In genomic region chr22:20125201-20126174, GRCh38 we compare ENCODE assay signal across 32 cellular contexts. TPM values are rescaled to one million over a fixed set of nuclear protein-coding genes. Genes with fewer than 3 reads are reported as not detected.
A peak's percentile ranks its signal among the peaks of the same experiment; 100 is the strongest.
DNase-seq lines count a peak whose midpoint lies in the region; ATAC-seq and TF ChIP-seq lines count a peak whose summit lies in the region.
"Had no signal": no experiment of that assay in that cellular context is flagged by ENCODE, and none has a peak within 500 bp of the region (broad histone marks: within the 10 kb centered on the region; RNA-seq: fewer than 3 reads in every experiment).

No MANE protein-coding gene starts in this region.

- no peaks in the 10 kb centered on the region for H3K27me3 Mint-ChIP-seq in stimulated activated naive CD8-positive, alpha-beta T cell treated with anti-CD3 and anti-CD28 coated beads, Interleukin-15, Interleukin-2, amounts not matched to agents 100 ng/mL and 50 ng/mL, for 24 hours
- H3K27me3 Mint-ChIP-seq in stimulated activated naive CD8-positive, alpha-beta T cell treated with anti-CD3 and anti-CD28 coated beads, Interleukin-15, amount 100 ng/mL, for 72 hours = no peaks in the 10 kb centered on the region
- no peaks in the 10 kb centered on the region for H3K27me3 Mint-ChIP-seq in endodermal cell (ENCODE audit: insufficient read depth)
- H3K27me3 Mint-ChIP-seq: activated CD4-positive, alpha-beta memory T cell treated with anti-CD3 and anti-CD28 coated beads for 36 hours; activated naive CD4-positive, alpha-beta T cell treated with anti-CD3 and anti-CD28 coated beads, Interleukin-2, amount 10 ng/mL, durations not matched to agents 7 days and 5 days; activated T-helper 17 cell treated with anti-CD3 and anti-CD28 coated beads, Interleukin-2, amount 50 U/mL, for 72 hours; CD4-positive, alpha-beta memory T cell; memory B cell had no signal

- H3K4me3 Mint-ChIP-seq in stimulated activated naive CD8-positive, alpha-beta T cell treated with anti-CD3 and anti-CD28 coated beads, Interleukin-15, Interleukin-2, amounts not matched to agents 100 ng/mL and 50 ng/mL, for 24 hours = no peak overlapping the region
- no peak overlapping the region for H3K4me3 Mint-ChIP-seq in stimulated activated naive CD8-positive, alpha-beta T cell treated with anti-CD3 and anti-CD28 coated beads, Interleukin-15, amount 100 ng/mL, for 72 hours
- no peak overlapping the region for H3K4me3 Mint-ChIP-seq in endodermal cell
- H3K4me3 Mint-ChIP-seq: activated CD4-positive, alpha-beta memory T cell treated with anti-CD3 and anti-CD28 coated beads for 36 hours; activated naive CD4-positive, alpha-beta T cell treated with anti-CD3 and anti-CD28 coated beads, Interleukin-2, amount 10 ng/mL, durations not matched to agents 7 days and 5 days; activated T-helper 17 cell treated with anti-CD3 and anti-CD28 coated beads, Interleukin-2, amount 50 U/mL, for 72 hours; CD4-positive, alpha-beta memory T cell; memory B cell had no signal

- WGBS in endodermal cell (ENCODE audit: insufficient coverage in 1 of 2, insufficient read length in 1 of 2), 2 experiments = 95 to 98% methylated on average over 23 to 32 of the region's 32 CpGs
- 70 to 78% (median 72%) methylated on average over 32 of the region's 32 CpGs for WGBS in psoas muscle, 3 donors

- no peak for ATAC-seq in stimulated activated naive CD8-positive, alpha-beta T cell treated with anti-CD3 and anti-CD28 coated beads, Interleukin-15, amount 100 ng/mL, for 72 hours
- peak in 3 of 4 donors; percentile 21 to 35 (median 35) for ATAC-seq in psoas muscle
- ATAC-seq in HG03342 (IDR thresholded peaks at IDR 0.05; ENCODE audit: unreplicated experiment) = no peak
- no peak for ATAC-seq in GM21515 (IDR thresholded peaks at IDR 0.05; ENCODE audit: unreplicated experiment)
- ATAC-seq: A549; activated T-helper 17 cell treated with anti-CD3 and anti-CD28 coated beads, Interleukin-2, amount 50 U/mL, for 72 hours; left colon; PC-3; right cardiac atrium; SK-N-SH treated with all-trans-retinoic acid at 6 μM for 48 hours; upper lobe of right lung had no signal

- no peak overlapping the region for H3K4me3 ChIP-seq in endodermal cell (ENCODE audit: low read length)
- no peak overlapping the region for H3K4me3 ChIP-seq in psoas muscle
- H3K4me3 ChIP-seq: A549, breast epithelium, upper lobe of right lung had no signal

- H3K9ac ChIP-seq in endodermal cell (ENCODE audit: extremely low read depth, low read length, poor library complexity, severe bottlenecking) = no peak overlapping the region
- H3K9ac ChIP-seq: parathyroid adenoma had no signal

- peaks cover 43% of the 10 kb centered on the region for H3K36me3 Mint-ChIP-seq in stimulated activated naive CD8-positive, alpha-beta T cell treated with anti-CD3 and anti-CD28 coated beads, Interleukin-15, Interleukin-2, amounts not matched to agents 100 ng/mL and 50 ng/mL, for 24 hours (ENCODE audit: low read depth)
- peaks cover 50% of the 10 kb centered on the region for H3K36me3 Mint-ChIP-seq in endodermal cell (ENCODE audit: low read depth)

- TF ChIP-seq CTCF in endodermal cell (conservative IDR thresholded peaks at IDR 0.05) (no peak), psoas muscle (IDR thresholded peaks at IDR 0.05) (no peak)

- H3K27me3 ChIP-seq in endodermal cell (ENCODE audit: control insufficient read depth, insufficient read depth, low read length, poor library complexity, severe bottlenecking) = no peaks in the 10 kb centered on the region
- no peaks in the 10 kb centered on the region for H3K27me3 ChIP-seq in psoas muscle (ENCODE audit: insufficient read depth in 3 of 3, low read length in 2 of 3)
- H3K27me3 ChIP-seq: breast epithelium, upper lobe of right lung had no signal

- no peaks in the 10 kb centered on the region for H3K9me3 Mint-ChIP-seq in stimulated activated naive CD8-positive, alpha-beta T cell treated with anti-CD3 and anti-CD28 coated beads, Interleukin-15, Interleukin-2, amounts not matched to agents 100 ng/mL and 50 ng/mL, for 24 hours
- H3K9me3 Mint-ChIP-seq in stimulated activated naive CD8-positive, alpha-beta T cell treated with anti-CD3 and anti-CD28 coated beads, Interleukin-15, amount 100 ng/mL, for 72 hours = no peaks in the 10 kb centered on the region
- no peaks in the 10 kb centered on the region for H3K9me3 Mint-ChIP-seq in endodermal cell
- H3K9me3 Mint-ChIP-seq: activated CD4-positive, alpha-beta memory T cell treated with anti-CD3 and anti-CD28 coated beads for 36 hours; activated naive CD4-positive, alpha-beta T cell treated with anti-CD3 and anti-CD28 coated beads, Interleukin-2, amount 10 ng/mL, durations not matched to agents 7 days and 5 days; activated T-helper 17 cell treated with anti-CD3 and anti-CD28 coated beads, Interleukin-2, amount 50 U/mL, for 72 hours; memory B cell had no signal

- H3K36me3 ChIP-seq in endodermal cell (ENCODE audit: control insufficient read depth, insufficient read depth, low read length) (peaks cover 73% of the 10 kb centered on the region), psoas muscle (ENCODE audit: insufficient read depth in 1 of 2, low read depth in 1 of 2) (peaks cover 0 to 59% of the 10 kb centered on the region in 2 donors)
- H3K36me3 ChIP-seq: breast epithelium had no signal

- no peaks in the 10 kb centered on the region for H3K4me1 ChIP-seq in endodermal cell (ENCODE audit: control insufficient read depth, insufficient read depth, low read length)
- H3K4me1 ChIP-seq in psoas muscle = peaks cover under 1% of the 10 kb centered on the region
- H3K4me1 ChIP-seq: A549, breast epithelium, parathyroid adenoma, upper lobe of right lung had no signal

- DNase-seq in stimulated activated naive CD8-positive, alpha-beta T cell treated with anti-CD3 and anti-CD28 coated beads, Interleukin-15, amount 100 ng/mL, for 72 hours = no peak
- no peak for DNase-seq in endodermal cell
- no peak for DNase-seq in psoas muscle
- DNase-seq in posterior vena cava (ENCODE audit: low spot score) = no peak
- no peak for DNase-seq in stimulated activated naive CD4-positive, alpha-beta T cell (lab: John Stamatoyannopoulos, UW)
- DNase-seq: activated CD4-positive, alpha-beta memory T cell treated with anti-CD3 and anti-CD28 coated beads for 36 hours; activated CD4-positive, alpha-beta T cell treated with anti-CD3 and anti-CD28 coated beads for 1 hour; activated CD8-positive, alpha-beta memory T cell treated with anti-CD3 and anti-CD28 coated beads, Interleukin-2, amount 50 U/mL, for 48 hours; activated naive CD4-positive, alpha-beta T cell treated with anti-CD3 and anti-CD28 coated beads, Interleukin-2, amount 10 ng/mL, durations not matched to agents 7 days and 5 days; AML-193; CD4-positive, alpha-beta memory T cell; hypothalamus; left colon; NCI-H1436; NCI-H2081 treated with DMSO at 0.1 percent for 48 hours; NCI-H2227 treated with DMSO at 0.1 percent for 48 hours; NCI-H526 treated with DMSO at 0.1 percent for 48 hours; NK-92 treated with Interleukin-12 subunit alpha and Interleukin-12 subunit beta, amount 100 ng/mL, for 24 hours; PC-3; right cardiac atrium; T-helper 2 cell; upper lobe of right lung had no signal

- H3K27ac Mint-ChIP-seq in stimulated activated naive CD8-positive, alpha-beta T cell treated with anti-CD3 and anti-CD28 coated beads, Interleukin-15, Interleukin-2, amounts not matched to agents 100 ng/mL and 50 ng/mL, for 24 hours = peak overlapping the region; percentile 17
- peak overlapping the region in 1 of 2 donors; percentile 76 for H3K27ac Mint-ChIP-seq in stimulated activated naive CD8-positive, alpha-beta T cell treated with anti-CD3 and anti-CD28 coated beads, Interleukin-15, amount 100 ng/mL, for 72 hours
- H3K27ac Mint-ChIP-seq in endodermal cell = peak overlapping the region; percentile 20
- H3K27ac Mint-ChIP-seq: activated CD4-positive, alpha-beta memory T cell treated with anti-CD3 and anti-CD28 coated beads for 36 hours; activated naive CD4-positive, alpha-beta T cell treated with anti-CD3 and anti-CD28 coated beads, Interleukin-2, amount 10 ng/mL, durations not matched to agents 7 days and 5 days; activated T-helper 17 cell treated with anti-CD3 and anti-CD28 coated beads, Interleukin-2, amount 50 U/mL, for 72 hours; memory B cell had no signal

- peaks cover 33% of the 10 kb centered on the region for H3K4me1 Mint-ChIP-seq in stimulated activated naive CD8-positive, alpha-beta T cell treated with anti-CD3 and anti-CD28 coated beads, Interleukin-15, Interleukin-2, amounts not matched to agents 100 ng/mL and 50 ng/mL, for 24 hours (ENCODE audit: low read depth)
- H3K4me1 Mint-ChIP-seq in stimulated activated naive CD8-positive, alpha-beta T cell treated with anti-CD3 and anti-CD28 coated beads, Interleukin-15, amount 100 ng/mL, for 72 hours = peaks cover 71% of the 10 kb centered on the region
- H3K4me1 Mint-ChIP-seq in endodermal cell = no peaks in the 10 kb centered on the region
- H3K4me1 Mint-ChIP-seq: activated T-helper 17 cell treated with anti-CD3 and anti-CD28 coated beads, Interleukin-2, amount 50 U/mL, for 72 hours had no signal

- H3K27ac ChIP-seq in endodermal cell (ENCODE audit: low read depth, low read length) (no peak overlapping the region), psoas muscle (no peak overlapping the region)
- H3K27ac ChIP-seq: A549, breast epithelium, parathyroid adenoma, upper lobe of right lung had no signal

- intact Hi-C loops in psoas muscle (cut with DNase I) = loop anchor here in 1 of 2 donors (5.0 kb wide), 1 partner anchor 153 kb away; no protein-coding TSS in a partner anchor
- intact Hi-C loops in posterior vena cava (cut with DNase I) = no loop called here

- no peaks in the 10 kb centered on the region for H3K9me3 ChIP-seq in endodermal cell (ENCODE audit: control insufficient read depth, low read length)
- no peaks in the 10 kb centered on the region for H3K9me3 ChIP-seq in psoas muscle
- H3K9me3 ChIP-seq: A549, breast epithelium, upper lobe of right lung had no signal

RNA-seq across cellular contexts. Expression of gene ZDHHC8, which starts 6.1 kb away (rescaled TPM):
- 10 to 100 TPM; 82.2 to 82.3 TPM for total RNA-seq in endodermal cell
- 70.4 TPM for polyA plus RNA-seq in endodermal cell (2013, experiment 1 of 2)
- 56.8 TPM for polyA plus RNA-seq in endodermal cell (2013, experiment 2 of 2)
- 10 to 100 TPM; 15.8 to 23.7 (median 22.2) TPM for total RNA-seq in psoas muscle
- 10 to 100 TPM in 2 of 3 donors, 1 to 10 TPM in 1; 9.7 to 11.8 (median 10.8) TPM for polyA plus RNA-seq in psoas muscle
- 10 to 100 TPM; 45.6 to 46.3 TPM for total RNA-seq in posterior vena cava

RNA-seq across cellular contexts. Expression of gene TRMT2A, which starts 8.5 kb away (rescaled TPM):
- 10 to 100 TPM; 45.6 to 55.2 TPM for total RNA-seq in endodermal cell
- polyA plus RNA-seq in endodermal cell (2013, experiment 1 of 2) = 44.3 TPM
- polyA plus RNA-seq in endodermal cell (2013, experiment 2 of 2) = 33.8 TPM
- 10 to 100 TPM; 20.5 to 34.1 (median 24.9) TPM for total RNA-seq in psoas muscle
- 10 to 100 TPM; 20.8 to 32.4 (median 31.6) TPM for polyA plus RNA-seq in psoas muscle
- 10 to 100 TPM; 25.7 to 37.7 TPM for total RNA-seq in posterior vena cava

RNA-seq across cellular contexts. Expression of gene RANBP1, which starts 9.6 kb away (rescaled TPM):
- 100 to 1,000 TPM; 320 to 415 TPM for total RNA-seq in endodermal cell
- 514 TPM for polyA plus RNA-seq in endodermal cell (2013, experiment 1 of 2)
- 506 TPM for polyA plus RNA-seq in endodermal cell (2013, experiment 2 of 2)
- total RNA-seq in psoas muscle = 10 to 100 TPM; 32.2 to 55.7 (median 49.0) TPM
- polyA plus RNA-seq in psoas muscle = 100 to 1,000 TPM in 1 of 3 donors, 10 to 100 TPM in 2; 44.1 to 161 (median 57.8) TPM
- 10 to 100 TPM; 57.0 to 61.6 TPM for total RNA-seq in posterior vena cava

RNA-seq across cellular contexts. Expression of gene CCDC188, which starts 25.4 kb away (rescaled TPM):
- not detected for total RNA-seq in endodermal cell
- 2.2 TPM for polyA plus RNA-seq in endodermal cell (2013, experiment 1 of 2)
- polyA plus RNA-seq in endodermal cell (2013, experiment 2 of 2) = 0.87 TPM
- total RNA-seq in psoas muscle = under 1 TPM in 2 of 4 donors, not detected in 2; 0.17 to 0.38 TPM
- polyA plus RNA-seq in psoas muscle = under 1 TPM; 0.09 to 0.32 (median 0.12) TPM
- total RNA-seq in posterior vena cava = 1 to 10 TPM in 1 of 2 donors, under 1 TPM in 1; 1.00 to 2.5 TPM
- total RNA-seq: CD4-positive, alpha-beta memory T cell; PC-3 had no signal
- polyA plus RNA-seq: A549; CD4-positive, alpha-beta memory T cell; neural cell had no signal

RNA-seq across cellular contexts. Expression of gene DGCR8, which starts 45.4 kb away (rescaled TPM):
- 10 to 100 TPM; 61.3 to 76.1 TPM for total RNA-seq in endodermal cell
- 43.6 TPM for polyA plus RNA-seq in endodermal cell (2013, experiment 1 of 2)
- polyA plus RNA-seq in endodermal cell (2013, experiment 2 of 2) = 34.4 TPM
- total RNA-seq in psoas muscle = 10 to 100 TPM; 12.2 to 19.5 (median 15.0) TPM
- 10 to 100 TPM; 10.5 to 21.5 (median 15.3) TPM for polyA plus RNA-seq in psoas muscle
- 10 to 100 TPM; 24.3 to 25.2 TPM for total RNA-seq in posterior vena cava

Comparison
In these comparisons a context has a peak if more than half of its experiments do, and no peak if none do; other contexts are left out.
1. ATAC-seq: peak in psoas muscle (3 of 4); none in stimulated activated naive CD8-positive, alpha-beta T cell treated with anti-CD3 and anti-CD28 coated beads, Interleukin-15, amount 100 ng/mL, for 72 hours (single experiment), HG03342 (single experiment) and GM21515 (single experiment).
2. RNA of gene RANBP1, which starts 9.6 kb away (total RNA-seq): 320 to 415 TPM in endodermal cell; 57.0 to 61.6 TPM in posterior vena cava and 32.2 to 55.7 TPM in psoas muscle; every median in the first group is over 4 times any median in the second.